In genomic region chr1:157091668-157092273, GRCh38 we compare ENCODE assay signal across 28 cellular contexts. TPM values are rescaled to one million over a fixed set of nuclear protein-coding genes. Genes with fewer than 3 reads are reported as not detected.
"Had no signal": no experiment of that assay in that cellular context is flagged by ENCODE, and none has a peak within 500 bp of the region (broad histone marks: within the 10 kb centered on the region; RNA-seq: fewer than 3 reads in every experiment).

No MANE protein-coding gene starts in this region.

- H3K4me3 ChIP-seq: coronary artery, esophagus squamous epithelium, gastrocnemius medialis, ovary, psoas muscle, right atrium auricular region, stomach, transverse colon, vagina had no signal

- H3K36me3 ChIP-seq: esophagus squamous epithelium, gastrocnemius medialis, ovary, right atrium auricular region, stomach, transverse colon, vagina had no signal

- H3K9me3 Mint-ChIP-seq: activated naive CD8-positive, alpha-beta T cell treated with anti-CD3 and anti-CD28 coated beads for 36 hours; activated T-cell treated with anti-CD3 and anti-CD28 coated beads, Interleukin-2, amount 50 U/mL, for 24 hours; endodermal cell; naive thymus-derived CD8-positive, alpha-beta T cell had no signal

- DNase-seq: activated CD4-positive, alpha-beta T cell treated with anti-CD3 and anti-CD28 coated beads for 1 hour; activated CD4-positive, alpha-beta T cell treated with anti-CD3 and anti-CD28 coated beads, Interleukin-2, amount 50 U/mL, for 1 hour; activated CD8-positive, alpha-beta T cell treated with anti-CD3 and anti-CD28 coated beads, Interleukin-2, amount 10 ng/mL, durations not matched to agents 7 days and 5 days; activated naive CD4-positive, alpha-beta T cell treated with Interleukin-2 at 50 U/mL for 16 hours; activated naive CD8-positive, alpha-beta T cell treated with anti-CD3 and anti-CD28 coated beads for 36 hours; activated T-cell treated with anti-CD3 and anti-CD28 coated beads, Interleukin-2, amount 50 U/mL, for 24 hours; cerebellar nuclear complex; endodermal cell; esophagus squamous epithelium; gastrocnemius medialis; hypothalamus; naive thymus-derived CD8-positive, alpha-beta T cell; ovary; psoas muscle; stimulated activated CD4-positive, alpha-beta T cell treated with anti-CD3 and anti-CD28 coated beads, Interleukin-1b, Interleukin-23, amount 100 ng/mL, for 48 hours; stomach; T-helper 1 cell; transverse colon had no signal

- H3K9me3 ChIP-seq: esophagus squamous epithelium, gastrocnemius medialis, ovary, psoas muscle, right atrium auricular region, stomach, transverse colon, vagina had no signal

- H3K4me3 Mint-ChIP-seq: activated CD8-positive, alpha-beta T cell treated with anti-CD3 and anti-CD28 coated beads, Interleukin-2, amount 10 ng/mL, durations not matched to agents 7 days and 5 days; activated naive CD8-positive, alpha-beta T cell treated with anti-CD3 and anti-CD28 coated beads for 36 hours; activated T-cell treated with anti-CD3 and anti-CD28 coated beads, Interleukin-2, amount 50 U/mL, for 24 hours; endodermal cell; naive thymus-derived CD8-positive, alpha-beta T cell had no signal

- H3K4me1 ChIP-seq: gastrocnemius medialis, psoas muscle had no signal

- H3K27me3 ChIP-seq: esophagus squamous epithelium, gastrocnemius medialis, ovary, right atrium auricular region, transverse colon, vagina had no signal

- ATAC-seq: activated CD8-positive, alpha-beta T cell treated with anti-CD3 and anti-CD28 coated beads, Interleukin-2, amount 10 ng/mL, durations not matched to agents 7 days and 5 days; gastrocnemius medialis; naive thymus-derived CD8-positive, alpha-beta T cell; psoas muscle had no signal

- H3K27me3 Mint-ChIP-seq: activated T-cell treated with anti-CD3 and anti-CD28 coated beads, Interleukin-2, amount 50 U/mL, for 24 hours had no signal

- FAIRE-seq: astrocyte, bronchial epithelial cell, islet of Langerhans, TTC549 had no signal

- H3K36me3 Mint-ChIP-seq: activated naive CD8-positive, alpha-beta T cell treated with anti-CD3 and anti-CD28 coated beads for 36 hours; naive thymus-derived CD8-positive, alpha-beta T cell had no signal

- H3K27ac ChIP-seq: coronary artery, esophagus squamous epithelium, psoas muscle, right atrium auricular region, stomach, transverse colon, vagina had no signal

- H3K27ac Mint-ChIP-seq: activated CD8-positive, alpha-beta T cell treated with anti-CD3 and anti-CD28 coated beads, Interleukin-2, amount 10 ng/mL, durations not matched to agents 7 days and 5 days; activated naive CD8-positive, alpha-beta T cell treated with anti-CD3 and anti-CD28 coated beads for 36 hours; activated T-cell treated with anti-CD3 and anti-CD28 coated beads, Interleukin-2, amount 50 U/mL, for 24 hours; endodermal cell; naive thymus-derived CD8-positive, alpha-beta T cell had no signal

RNA-seq across cellular contexts. Expression of gene ETV3L, which starts 7.8 kb away (rescaled TPM):
- total RNA-seq: activated CD8-positive, alpha-beta T cell treated with anti-CD3 and anti-CD28 coated beads, Interleukin-2, amount 10 ng/mL, durations not matched to agents 7 days and 5 days; activated naive CD8-positive, alpha-beta T cell treated with anti-CD3 and anti-CD28 coated beads for 36 hours; astrocyte; bronchial epithelial cell; esophagus squamous epithelium; gastrocnemius medialis; liver; naive thymus-derived CD8-positive, alpha-beta T cell; ovary; psoas muscle; right atrium auricular region; skeletal muscle tissue; stomach; temporal lobe; transverse colon; vagina had no signal
- polyA plus RNA-seq: liver; naive thymus-derived CD8-positive, alpha-beta T cell; ovary; psoas muscle; stomach had no signal
